ENCODE assay signal across 20 cellular contexts in genomic region chr9:61673247-61673646, GRCh38.
"Had no signal": no experiment of that assay in that cellular context is flagged by ENCODE, and none has a peak within 500 bp of the region (broad histone marks: within the 10 kb centered on the region; RNA-seq: fewer than 3 reads in every experiment).

No MANE protein-coding gene starts in this region.

- H3K36me3 Mint-ChIP-seq: activated naive CD4-positive, alpha-beta T cell treated with anti-CD3 and anti-CD28 coated beads, Interleukin-2, amount 50 U/mL, for 24 hours had no signal

- H3K4me3 Mint-ChIP-seq: activated CD8-positive, alpha-beta T cell treated with anti-CD3 and anti-CD28 coated beads, Interleukin-2, amount 10 ng/mL, durations not matched to agents 7 days and 5 days; activated naive CD4-positive, alpha-beta T cell treated with anti-CD3 and anti-CD28 coated beads, Interleukin-2, amount 50 U/mL, for 24 hours; activated naive CD8-positive, alpha-beta T cell treated with anti-CD3 and anti-CD28 coated beads, Interleukin-2, amount 50 U/mL, for 24 hours; naive thymus-derived CD8-positive, alpha-beta T cell; neural crest cell; WTC11 had no signal

- DNase-seq: activated CD8-positive, alpha-beta T cell treated with anti-CD3 and anti-CD28 coated beads, Interleukin-2, amount 10 ng/mL, durations not matched to agents 7 days and 5 days; activated naive CD8-positive, alpha-beta T cell treated with anti-CD3 and anti-CD28 coated beads, Interleukin-2, amount 50 U/mL, for 24 hours; amygdala; caudate nucleus; dermis blood vessel endothelial cell; effector CD4-positive, alpha-beta T cell; glutamatergic neuron; left colon; midbrain; right cardiac atrium; stimulated activated CD4-positive, alpha-beta T cell treated with anti-CD3 and anti-CD28 coated beads, Interleukin-12 subunit alpha, Interleukin-12 subunit beta, amount 100 ng/mL, for 4 hours; stimulated activated CD4-positive, alpha-beta T cell treated with anti-CD3 and anti-CD28 coated beads, Interleukin-4, amount 100 ng/mL, for 1 hour; stimulated activated naive CD8-positive, alpha-beta T cell treated with anti-CD3 and anti-CD28 coated beads, Interleukin-15, Interleukin-2, amounts not matched to agents 100 U/mL and 50 U/mL, for 24 hours; T-helper 2 cell; uterus had no signal

- H3K4me1 Mint-ChIP-seq: activated naive CD8-positive, alpha-beta T cell treated with anti-CD3 and anti-CD28 coated beads, Interleukin-2, amount 50 U/mL, for 24 hours; neural crest cell; WTC11 had no signal

- H3K27ac Mint-ChIP-seq: activated CD8-positive, alpha-beta T cell treated with anti-CD3 and anti-CD28 coated beads, Interleukin-2, amount 10 ng/mL, durations not matched to agents 7 days and 5 days; activated naive CD4-positive, alpha-beta T cell treated with anti-CD3 and anti-CD28 coated beads, Interleukin-2, amount 50 U/mL, for 24 hours; activated naive CD8-positive, alpha-beta T cell treated with anti-CD3 and anti-CD28 coated beads, Interleukin-2, amount 50 U/mL, for 24 hours; activated T-helper 2 cell treated with anti-CD3 and anti-CD28 coated beads, Interferon-gamma antibody, Interleukin-2, Interleukin-4, amounts not matched to agents 10 μg/mL and 5 μg/mL and 100 μg/mL, durations not matched to agents 14 hours and 24 hours and 36 hours; naive thymus-derived CD8-positive, alpha-beta T cell; WTC11 had no signal

- H3K9me3 Mint-ChIP-seq: activated naive CD4-positive, alpha-beta T cell treated with anti-CD3 and anti-CD28 coated beads, Interleukin-2, amount 50 U/mL, for 24 hours had no signal

- H3K27me3 Mint-ChIP-seq: activated naive CD4-positive, alpha-beta T cell treated with anti-CD3 and anti-CD28 coated beads, Interleukin-2, amount 50 U/mL, for 24 hours; activated naive CD8-positive, alpha-beta T cell treated with anti-CD3 and anti-CD28 coated beads, Interleukin-2, amount 50 U/mL, for 24 hours; naive thymus-derived CD8-positive, alpha-beta T cell had no signal
